14 cellular contexts compared by ENCODE assay signal in genomic region chr10:80324086-80324485, GRCh38. TPM values are rescaled to one million over a fixed set of nuclear protein-coding genes. Genes with fewer than 3 reads are reported as not detected.
DNase-seq lines count a peak whose midpoint lies in the region; ATAC-seq, FAIRE-seq and TF ChIP-seq lines count a peak whose summit lies in the region.
"Had no signal": no experiment of that assay in that cellular context is flagged by ENCODE, and none has a peak within 500 bp of the region (broad histone marks: within the 10 kb centered on the region; RNA-seq: fewer than 3 reads in every experiment).

No MANE protein-coding gene starts in this region.

- TF ChIP-seq CTCF in MCF 10A (IDR thresholded peaks at IDR 0.05; ENCODE audit: unreplicated experiment) (no peak), breast epithelium (IDR thresholded peaks at IDR 0.05) (no peak), epithelial cell of esophagus (IDR thresholded peaks at IDR 0.05; ENCODE audit: insufficient read depth, low read depth, low read length, missing control alignments) (no peak), D721Med (IDR thresholded peaks at IDR 0.05; ENCODE audit: insufficient read depth, missing control alignments) (no peak), Calu3 (IDR thresholded peaks at IDR 0.05; ENCODE audit: unreplicated experiment) (no peak)

- intact Hi-C loops in MCF 10A (cut with micrococcal nuclease) = no loop called here
- intact Hi-C loops in breast epithelium (cut with DNase I; ENCODE audit: low total_unique reads) = no loop called here
- intact Hi-C loops in Calu3 (cut with micrococcal nuclease; ENCODE audit: unreplicated experiment) = no loop called here

- POLR2A ChIA-PET in MCF 10A (lab: Yijun Ruan, JAX) = interaction anchor here (1.7 kb wide), 1 partner anchor 9 kb away, joined by 4 read pairs; no protein-coding TSS in a partner anchor

- H3K4me3 ChIP-seq in breast epithelium (no peak overlapping the region), epithelial cell of esophagus (ENCODE audit: low read length) (no peak overlapping the region)
- H3K4me3 ChIP-seq: prostate gland had no signal

- no peak for FAIRE-seq in D721Med (lab: Jason Lieb, UNC)

- H3K9me3 Mint-ChIP-seq in MCF 10A (ENCODE audit: unreplicated experiment) (no peaks in the 10 kb centered on the region), Calu3 (ENCODE audit: low read depth, unreplicated experiment) (no peaks in the 10 kb centered on the region)

- no peaks in the 10 kb centered on the region for H3K27me3 ChIP-seq in breast epithelium

- DNase-seq in MCF 10A (ENCODE audit: unreplicated experiment) (peak; percentile 53), breast epithelium (ENCODE audit: low spot score in 2 of 2) (no peak), NCI-H446 treated with DMSO at 0.1 percent for 48 hours (lab: John Stamatoyannopoulos, UW) (peak; percentile 1), epithelial cell of esophagus (ENCODE audit: low read depth) (peak; percentile 13), D721Med (ENCODE audit: insufficient read length, low spot score) (no peak), ureter (ENCODE audit: low spot score) (no peak), Calu3 (no peak)
- DNase-seq: activated CD8-positive, alpha-beta memory T cell treated with anti-CD3 and anti-CD28 coated beads for 24 hours; effector CD4-positive, alpha-beta T cell; stimulated activated CD4-positive, alpha-beta T cell treated with anti-CD3 and anti-CD28 coated beads, Interleukin-4, amount 100 ng/mL, for 24 hours had no signal

- no peaks in the 10 kb centered on the region for H3K36me3 ChIP-seq in breast epithelium
- H3K36me3 ChIP-seq: prostate gland had no signal

- H3K27me3 Mint-ChIP-seq in MCF 10A (ENCODE audit: insufficient read depth, unreplicated experiment) (no peaks in the 10 kb centered on the region), Calu3 (ENCODE audit: unreplicated experiment) (peaks cover 43% of the 10 kb centered on the region)

- no peak overlapping the region for H3K4me3 Mint-ChIP-seq in MCF 10A (ENCODE audit: unreplicated experiment)
- no peak overlapping the region for H3K4me3 Mint-ChIP-seq in Calu3 (ENCODE audit: low read depth, unreplicated experiment)
- H3K4me3 Mint-ChIP-seq: activated naive CD8-positive, alpha-beta T cell had no signal

- BruUV-seq in MCF 10A (replicated peaks; lab: Mats Ljungman, UMichigan) (no TSS peak), Calu3 (replicated peaks; lab: Mats Ljungman, UMichigan) (no TSS peak)

- H3K4me1 Mint-ChIP-seq in MCF 10A (ENCODE audit: insufficient read depth, unreplicated experiment) (peaks cover 5% of the 10 kb centered on the region), Calu3 (ENCODE audit: low read depth, unreplicated experiment) (no peaks in the 10 kb centered on the region)

- H3K27ac Mint-ChIP-seq in MCF 10A (ENCODE audit: low read depth, unreplicated experiment) = no peak overlapping the region
- H3K27ac Mint-ChIP-seq in Calu3 (ENCODE audit: unreplicated experiment) = no peak overlapping the region
- H3K27ac Mint-ChIP-seq: activated naive CD8-positive, alpha-beta T cell had no signal

- no peak for TF ChIP-seq POLR2A in breast epithelium (IDR thresholded peaks at IDR 0.05)

- H3K36me3 Mint-ChIP-seq in MCF 10A (ENCODE audit: insufficient read depth, unreplicated experiment) (no peaks in the 10 kb centered on the region), Calu3 (ENCODE audit: insufficient read depth, unreplicated experiment) (no peaks in the 10 kb centered on the region)
- H3K36me3 Mint-ChIP-seq: activated naive CD8-positive, alpha-beta T cell had no signal

- no peaks in the 10 kb centered on the region for H3K4me1 ChIP-seq in breast epithelium
- H3K4me1 ChIP-seq: prostate gland had no signal

- CTCF ChIA-PET in MCF 10A (lab: Yijun Ruan, JAX) = interaction anchor here (0.9 to 2.0 kb wide), 4 partner anchors 9 to 339 kb away, joined by 3 to 6 read pairs (median 4); no protein-coding TSS in a partner anchor
- CTCF ChIA-PET in Calu3 (lab: Charles Lee) = interaction anchor here (0.6 kb wide), 1 partner anchor 381 kb away, joined by 3 read pairs; no protein-coding TSS in a partner anchor

- H3K27ac ChIP-seq in breast epithelium = no peak overlapping the region
- H3K27ac ChIP-seq: prostate gland had no signal

- ATAC-seq in HG03135 (IDR thresholded peaks at IDR 0.05; ENCODE audit: unreplicated experiment) = no peak

- no peaks in the 10 kb centered on the region for H3K9me3 ChIP-seq in breast epithelium
- H3K9me3 ChIP-seq: prostate gland had no signal

RNA-seq across cellular contexts. Expression of gene DYDC1, which starts 32.5 kb away (rescaled TPM):
- total RNA-seq in MCF 10A (2022) (not detected in 2 replicates), breast epithelium (not detected), ureter (not detected), Calu3 (2022) (not detected in 2 replicates)
- total RNA-seq: T-helper 1 cell treated with Interleukin-12 subunit alpha and Interleukin-12 subunit beta and Interleukin-4 antibody, amounts not matched to agents 30 ng/mL and 1 ng/mL, for 36 hours had no signal

RNA-seq across cellular contexts. Expression of gene DYDC2, which starts 32.5 kb away (rescaled TPM):
- total RNA-seq in MCF 10A (2022) (not detected in 2 replicates), breast epithelium (under 1 TPM in 1 of 3 donors, not detected in 2; 0.32 TPM), ureter (not detected), Calu3 (2022) (not detected in 2 replicates)
- total RNA-seq: prostate gland; T-helper 1 cell treated with Interleukin-12 subunit alpha and Interleukin-12 subunit beta and Interleukin-4 antibody, amounts not matched to agents 30 ng/mL and 1 ng/mL, for 36 hours had no signal

RNA-seq across cellular contexts. Expression of gene MAT1A, which starts 34.6 kb away (rescaled TPM):
- total RNA-seq in MCF 10A (2022) (0.26 TPM in 1 of 2 replicates, not detected in the other), breast epithelium (under 1 TPM in 2 of 3 donors, not detected in 1; 0.29 to 0.98 TPM), ureter (0.75 TPM), Calu3 (2022) (not detected in 2 replicates)
- total RNA-seq: T-helper 1 cell treated with Interleukin-12 subunit alpha and Interleukin-12 subunit beta and Interleukin-4 antibody, amounts not matched to agents 30 ng/mL and 1 ng/mL, for 36 hours had no signal

Comparison
In these comparisons a context has a peak if more than half of its experiments do, and no peak if none do; other contexts are left out.
1. DNase-seq: peak in MCF 10A (single experiment), NCI-H446 treated with DMSO at 0.1 percent for 48 hours (single experiment) and epithelial cell of esophagus (single experiment); none in breast epithelium (0 of 2), D721Med (single experiment), ureter (single experiment) and Calu3 (single experiment).